In the genomic region with DNA sequence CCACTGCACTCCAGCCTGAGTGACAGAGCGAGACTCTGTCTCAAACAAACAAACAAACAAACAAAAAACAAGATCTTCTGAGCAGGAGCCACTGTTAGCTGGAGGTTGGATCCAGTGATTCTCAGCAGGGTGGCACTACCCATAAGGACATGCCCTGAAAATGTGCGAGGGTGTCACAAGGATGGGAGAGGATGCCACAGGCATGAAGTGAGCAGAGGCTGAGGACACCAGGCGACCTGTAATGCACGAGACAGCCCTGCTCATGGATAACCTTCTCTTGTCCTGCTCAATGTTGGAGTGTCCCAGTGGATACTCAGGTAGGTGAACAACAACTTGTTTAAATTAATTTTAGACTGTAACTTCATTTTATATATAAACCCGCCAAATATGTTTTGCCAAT, we compare ENCODE assay signal across 26 cellular contexts.
"Had no signal": no experiment of that assay in that cellular context is flagged by ENCODE, and none has a peak within 500 bp of the region (broad histone marks: within the 10 kb centered on the region; RNA-seq: fewer than 3 reads in every experiment).

No MANE protein-coding gene starts in this region.

- H3K4me3 Mint-ChIP-seq: activated CD4-positive, alpha-beta memory T cell treated with anti-CD3 and anti-CD28 coated beads, Interleukin-2, amount 10 ng/mL, durations not matched to agents 7 days and 5 days; activated CD4-positive, alpha-beta T cell treated with anti-CD3 and anti-CD28 coated beads, Interleukin-2, amount 10 ng/mL, durations not matched to agents 7 days and 5 days; activated naive CD4-positive, alpha-beta T cell treated with anti-CD3 and anti-CD28 coated beads, Interleukin-2, amount 10 ng/mL, durations not matched to agents 7 days and 5 days; activated naive CD8-positive, alpha-beta T cell treated with anti-CD3 and anti-CD28 coated beads, Interleukin-2, amount 10 ng/mL, durations not matched to agents 7 days and 5 days; activated T-cell treated with anti-CD3 and anti-CD28 coated beads, Interleukin-2, amount 50 U/mL, for 24 hours; activated T-cell treated with anti-CD3 and anti-CD28 coated beads, Interleukin-2, amount 50 U/mL, for 72 hours; central memory CD8-positive, alpha-beta T cell; dendritic cell treated with granulocyte-macrophage colony-stimulating factor and Interleukin-4, amounts not matched to agents 40 ng/mL and 50 ng/mL, for 4 days; endodermal cell had no signal

- H3K27ac ChIP-seq: ascending aorta, brain microvascular endothelial cell, coronary artery had no signal

- H3K9me3 Mint-ChIP-seq: activated CD4-positive, alpha-beta memory T cell treated with anti-CD3 and anti-CD28 coated beads, Interleukin-2, amount 10 ng/mL, durations not matched to agents 7 days and 5 days; activated CD4-positive, alpha-beta T cell treated with anti-CD3 and anti-CD28 coated beads, Interleukin-2, amount 10 ng/mL, durations not matched to agents 7 days and 5 days; activated naive CD4-positive, alpha-beta T cell treated with anti-CD3 and anti-CD28 coated beads, Interleukin-2, amount 10 ng/mL, durations not matched to agents 7 days and 5 days; activated naive CD4-positive, alpha-beta T cell treated with anti-CD3 and anti-CD28 coated beads, Interleukin-2, amount 50 U/mL, for 72 hours; activated naive CD8-positive, alpha-beta T cell treated with anti-CD3 and anti-CD28 coated beads, Interleukin-2, amount 10 ng/mL, durations not matched to agents 7 days and 5 days; activated T-cell treated with anti-CD3 and anti-CD28 coated beads, Interleukin-2, amount 50 U/mL, for 24 hours; activated T-cell treated with anti-CD3 and anti-CD28 coated beads, Interleukin-2, amount 50 U/mL, for 72 hours; central memory CD8-positive, alpha-beta T cell; dendritic cell treated with granulocyte-macrophage colony-stimulating factor and Interleukin-4, amounts not matched to agents 40 ng/mL and 50 ng/mL, for 4 days had no signal

- H3K4me1 Mint-ChIP-seq: activated CD4-positive, alpha-beta memory T cell treated with anti-CD3 and anti-CD28 coated beads, Interleukin-2, amount 10 ng/mL, durations not matched to agents 7 days and 5 days; activated CD4-positive, alpha-beta T cell treated with anti-CD3 and anti-CD28 coated beads, Interleukin-2, amount 10 ng/mL, durations not matched to agents 7 days and 5 days; activated naive CD4-positive, alpha-beta T cell treated with anti-CD3 and anti-CD28 coated beads, Interleukin-2, amount 10 ng/mL, durations not matched to agents 7 days and 5 days; activated naive CD8-positive, alpha-beta T cell treated with anti-CD3 and anti-CD28 coated beads, Interleukin-2, amount 10 ng/mL, durations not matched to agents 7 days and 5 days; central memory CD8-positive, alpha-beta T cell had no signal

- H3K4me3 ChIP-seq: ascending aorta, coronary artery, dorsolateral prefrontal cortex had no signal

- H3K9me3 ChIP-seq: ascending aorta had no signal

- H3K36me3 Mint-ChIP-seq: activated naive CD4-positive, alpha-beta T cell treated with anti-CD3 and anti-CD28 coated beads, Interleukin-2, amount 10 ng/mL, durations not matched to agents 7 days and 5 days; activated naive CD4-positive, alpha-beta T cell treated with anti-CD3 and anti-CD28 coated beads, Interleukin-2, amount 50 U/mL, for 72 hours; activated naive CD8-positive, alpha-beta T cell treated with anti-CD3 and anti-CD28 coated beads, Interleukin-2, amount 10 ng/mL, durations not matched to agents 7 days and 5 days had no signal

- H3K27ac Mint-ChIP-seq: activated CD4-positive, alpha-beta memory T cell treated with anti-CD3 and anti-CD28 coated beads, Interleukin-2, amount 10 ng/mL, durations not matched to agents 7 days and 5 days; activated CD4-positive, alpha-beta T cell treated with anti-CD3 and anti-CD28 coated beads, Interleukin-2, amount 10 ng/mL, durations not matched to agents 7 days and 5 days; activated naive CD4-positive, alpha-beta T cell treated with anti-CD3 and anti-CD28 coated beads, Interleukin-2, amount 10 ng/mL, durations not matched to agents 7 days and 5 days; activated naive CD4-positive, alpha-beta T cell treated with anti-CD3 and anti-CD28 coated beads, Interleukin-2, amount 50 U/mL, for 72 hours; activated naive CD8-positive, alpha-beta T cell treated with anti-CD3 and anti-CD28 coated beads, Interleukin-2, amount 10 ng/mL, durations not matched to agents 7 days and 5 days; activated T-cell treated with anti-CD3 and anti-CD28 coated beads, Interleukin-2, amount 50 U/mL, for 24 hours; activated T-cell treated with anti-CD3 and anti-CD28 coated beads, Interleukin-2, amount 50 U/mL, for 72 hours; dendritic cell treated with granulocyte-macrophage colony-stimulating factor and Interleukin-4, amounts not matched to agents 40 ng/mL and 50 ng/mL, for 4 days had no signal

- DNase-seq: activated CD4-positive, alpha-beta memory T cell treated with anti-CD3 and anti-CD28 coated beads, Interleukin-2, amount 10 ng/mL, durations not matched to agents 7 days and 5 days; activated CD4-positive, alpha-beta T cell treated with anti-CD3 and anti-CD28 coated beads for 1 hour; activated CD4-positive, alpha-beta T cell treated with anti-CD3 and anti-CD28 coated beads for 4 hours; activated CD4-positive, alpha-beta T cell treated with anti-CD3 and anti-CD28 coated beads, Interleukin-2, amount 10 ng/mL, durations not matched to agents 7 days and 5 days; activated CD4-positive, alpha-beta T cell treated with anti-CD3 and anti-CD28 coated beads, Interleukin-2, amount 50 U/mL, for 4 hours; activated CD8-positive, alpha-beta memory T cell treated with anti-CD3 and anti-CD28 coated beads, Interleukin-2, amount 50 U/mL, for 48 hours; activated gamma-delta T cell; activated naive CD4-positive, alpha-beta T cell; activated naive CD4-positive, alpha-beta T cell treated with anti-CD3 and anti-CD28 coated beads, Interleukin-2, amount 10 ng/mL, durations not matched to agents 7 days and 5 days; activated naive CD8-positive, alpha-beta T cell treated with anti-CD3 and anti-CD28 coated beads, Interleukin-2, amount 10 ng/mL, durations not matched to agents 7 days and 5 days; activated T-cell treated with anti-CD3 and anti-CD28 coated beads for 4 hours; activated T-cell treated with anti-CD3 and anti-CD28 coated beads, Interleukin-2, amount 50 U/mL, for 24 hours; activated T-cell treated with anti-CD3 and anti-CD28 coated beads, Interleukin-2, amount 50 U/mL, for 72 hours; brain microvascular endothelial cell; effector memory CD4-positive, alpha-beta T cell; endodermal cell; foreskin fibroblast; T-helper 2 cell had no signal

- H3K36me3 ChIP-seq: ascending aorta, brain microvascular endothelial cell had no signal

- H3K27me3 ChIP-seq: ascending aorta, dorsolateral prefrontal cortex had no signal

- FAIRE-seq: bronchial epithelial cell, frontal cortex had no signal
